In genomic region chr2:200736646-200737274, GRCh38 we compare ENCODE assay signal across 2 cellular contexts.
A peak's percentile ranks its signal among the peaks of the same experiment; 100 is the strongest.
TF ChIP-seq lines count a peak whose summit lies in the region.

No MANE protein-coding gene starts in this region.

TF ChIP-seq in SK-N-SH, 30 proteins besides CTCF, POLR2A, EP300 and RAD21 (continued from another document):
- TF ChIP-seq SMC3 (IDR thresholded peaks at IDR 0.05; ENCODE audit: low read depth, low read length) (no peak), GATA2 (CRISPR knock-in tag; IDR thresholded peaks at IDR 0.05) (peak; percentile 65), TEAD4 (IDR thresholded peaks at IDR 0.05; ENCODE audit: borderline replicate concordance, insufficient read depth) (no peak), MEF2A (IDR thresholded peaks at IDR 0.05; ENCODE audit: borderline replicate concordance, low read depth) (no peak)
- TF ChIP-seq, protein P1, sequence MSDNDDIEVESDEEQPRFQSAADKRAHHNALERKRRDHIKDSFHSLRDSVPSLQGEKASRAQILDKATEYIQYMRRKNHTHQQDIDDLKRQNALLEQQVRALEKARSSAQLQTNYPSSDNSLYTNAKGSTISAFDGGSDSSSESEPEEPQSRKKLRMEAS (IDR thresholded peaks at IDR 0.05; ENCODE audit: low read depth), result no peak

TF ChIP-seq in SK-N-SH treated with all-trans-retinoic acid at 6 μM for 48 hours, 23 proteins besides CTCF, POLR2A, EP300 and RAD21 (continued from another document):
- TF ChIP-seq CSRNP3 (CRISPR knock-in tag; IDR thresholded peaks at IDR 0.05), result no peak
- TF ChIP-seq TOX (CRISPR knock-in tag; IDR thresholded peaks at IDR 0.05; ENCODE audit: borderline replicate concordance), result no peak
- TF ChIP-seq ZNF565 (CRISPR knock-in tag; conservative IDR thresholded peaks at IDR 0.05; ENCODE audit: low read depth), result no peak
- TF ChIP-seq, protein P2, sequence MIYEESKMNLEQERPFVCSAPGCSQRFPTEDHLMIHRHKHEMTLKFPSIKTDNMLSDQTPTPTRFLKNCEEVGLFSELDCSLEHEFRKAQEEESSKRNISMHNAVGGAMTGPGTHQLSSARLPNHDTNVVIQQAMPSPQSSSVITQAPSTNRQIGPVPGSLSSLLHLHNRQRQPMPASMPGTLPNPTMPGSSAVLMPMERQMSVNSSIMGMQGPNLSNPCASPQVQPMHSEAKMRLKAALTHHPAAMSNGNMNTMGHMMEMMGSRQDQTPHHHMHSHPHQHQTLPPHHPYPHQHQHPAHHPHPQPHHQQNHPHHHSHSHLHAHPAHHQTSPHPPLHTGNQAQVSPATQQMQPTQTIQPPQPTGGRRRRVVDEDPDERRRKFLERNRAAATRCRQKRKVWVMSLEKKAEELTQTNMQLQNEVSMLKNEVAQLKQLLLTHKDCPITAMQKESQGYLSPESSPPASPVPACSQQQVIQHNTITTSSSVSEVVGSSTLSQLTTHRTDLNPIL (CRISPR knock-in tag; IDR thresholded peaks at IDR 0.05; ENCODE audit: low read depth), result no peak
- TF ChIP-seq TCF4 (CRISPR knock-in tag; IDR thresholded peaks at IDR 0.05; ENCODE audit: borderline replicate concordance), result no peak
- no peak for TF ChIP-seq POU6F1 (CRISPR knock-in tag; IDR thresholded peaks at IDR 0.05; ENCODE audit: borderline replicate concordance, low read depth)
- no peak for TF ChIP-seq ZFP30 (CRISPR knock-in tag; IDR thresholded peaks at IDR 0.05)
